10 cellular contexts compared by ENCODE assay signal in the genomic region with DNA sequence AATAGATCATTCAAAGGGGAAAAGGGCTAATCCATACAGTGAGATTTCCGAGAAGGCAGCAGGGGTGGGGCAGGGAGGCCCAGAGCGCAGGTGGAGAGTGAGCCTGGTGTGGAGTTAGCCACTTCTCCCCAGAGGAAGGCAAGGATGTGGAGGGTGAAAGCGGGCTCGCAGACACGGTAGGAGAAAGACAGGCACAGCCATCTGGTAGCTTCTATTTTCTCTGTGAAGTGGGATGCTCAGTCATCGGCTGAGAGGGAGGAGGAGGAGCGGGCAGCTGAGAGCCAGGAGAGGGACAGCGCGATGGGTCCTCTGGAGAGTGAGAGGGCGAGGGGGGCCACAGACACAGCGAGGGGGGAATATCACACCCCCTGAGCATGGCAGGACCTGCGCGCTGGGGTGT.
DNase-seq lines count a peak whose midpoint lies in the region; ATAC-seq and TF ChIP-seq lines count a peak whose summit lies in the region.
"Had no signal": no experiment of that assay in that cellular context is flagged by ENCODE, and none has a peak within 500 bp of the region (broad histone marks: within the 10 kb centered on the region; RNA-seq: fewer than 3 reads in every experiment).

No MANE protein-coding gene starts in this region.

- no peak for ATAC-seq in HG03139 (IDR thresholded peaks at IDR 0.05; ENCODE audit: unreplicated experiment)
- ATAC-seq in GM21825 (IDR thresholded peaks at IDR 0.05; ENCODE audit: unreplicated experiment): no peak
- ATAC-seq in T-cell (replicated peaks in 1 of 4): no peak

- no peak overlapping the region for H3K4me3 Mint-ChIP-seq in H9
- H3K4me3 Mint-ChIP-seq in T-cell: no peak overlapping the region
- H3K4me3 Mint-ChIP-seq: activated CD4-positive, alpha-beta T cell treated with anti-CD3 and anti-CD28 coated beads, Interleukin-2, amount 10 ng/mL, durations not matched to agents 7 days and 5 days had no signal

- DNase-seq in AG04449 (ENCODE audit: low read depth, low spot score) (no peak), H9 (no peak), SK-N-DZ (ENCODE audit: low spot score) (peak; percentile 79), mesenchymal stem cell (peak; percentile 57), activated gamma-delta T cell (lab: John Stamatoyannopoulos, UW) (no peak), T-cell (no peak)
- DNase-seq: activated CD4-positive, alpha-beta T cell treated with anti-CD3 and anti-CD28 coated beads, Interleukin-2, amount 10 ng/mL, durations not matched to agents 7 days and 5 days; aorta had no signal

- no peak overlapping the region for H3K14ac ChIP-seq in H9 (ENCODE audit: insufficient read depth, low read length)
- H3K14ac ChIP-seq in mesenchymal stem cell (ENCODE audit: low read length in 2 of 2): peak overlapping the region in 1 of 2 experiments; percentile 59

- H3K27ac ChIP-seq in H9 (ENCODE audit: insufficient read length, low read depth, low read length) (no peak overlapping the region), mesenchymal stem cell (ENCODE audit: low read length, poor library complexity, severe bottlenecking) (peak overlapping the region; percentile 73)

- H3K27ac Mint-ChIP-seq in H9: peak overlapping the region; percentile 2 to 15 (median 10); a peak in 3 of 7 replicates
- no peak overlapping the region for H3K27ac Mint-ChIP-seq in T-cell
- H3K27ac Mint-ChIP-seq: activated CD4-positive, alpha-beta T cell treated with anti-CD3 and anti-CD28 coated beads, Interleukin-2, amount 10 ng/mL, durations not matched to agents 7 days and 5 days had no signal

- no peak overlapping the region for H2BK20ac ChIP-seq in H9 (ENCODE audit: low read depth, low read length, poor library complexity, severe bottlenecking)

- POLR2A ChIA-PET in AG04449 (lab: Yijun Ruan, JAX) (interaction anchor here (0.9 to 2.7 kb wide), 8 partner anchors 10 to 242 kb away, joined by 3 to 17 read pairs (median 4); no protein-coding TSS in a partner anchor), T-cell (lab: Charles Lee) (no interaction called here)

- H3K9me3 Mint-ChIP-seq in H9: peaks cover 10 to 14% of the 10 kb centered on the region in 2 experiments
- H3K9me3 Mint-ChIP-seq in T-cell: peaks cover 0 to 4% (median 4%) of the 10 kb centered on the region in 3 donors

- no peak overlapping the region for H3K18ac ChIP-seq in H9 (ENCODE audit: insufficient read length, low read depth, low read length)
- H3K18ac ChIP-seq in mesenchymal stem cell (ENCODE audit: low read depth in 1 of 2, low read length in 2 of 2): peak overlapping the region; percentile 40 to 77

- no peaks in the 10 kb centered on the region for H4K20me1 ChIP-seq in H9 (ENCODE audit: control insufficient read depth, insufficient read depth, insufficient read length)

- H4K91ac ChIP-seq in H9 (ENCODE audit: insufficient read length, low read depth, low read length) (no peak overlapping the region), mesenchymal stem cell (ENCODE audit: low read length) (peak overlapping the region; percentile 28)

- H3K23me2 ChIP-seq in H9 (ENCODE audit: insufficient read length, low read depth, low read length, poor library complexity, severe bottlenecking): no peaks in the 10 kb centered on the region

- H2BK120ac ChIP-seq in H9 (ENCODE audit: low read depth, low read length, poor library complexity, severe bottlenecking) (no peak overlapping the region), mesenchymal stem cell (ENCODE audit: low read depth, low read length) (no peak overlapping the region)

- H2AFZ ChIP-seq in H9 (ENCODE audit: low read length) (no peak overlapping the region), mesenchymal stem cell (ENCODE audit: low read depth, low read length) (peak overlapping the region; percentile 46)

- H2AK5ac ChIP-seq in H9 (ENCODE audit: insufficient read length, low read length): no peak overlapping the region
- peak overlapping the region; percentile 1 for H2AK5ac ChIP-seq in mesenchymal stem cell (ENCODE audit: low read length, severe bottlenecking)

- H3T11ph ChIP-seq in H9 (ENCODE audit: low read length): no peak overlapping the region

- H3K27me3 Mint-ChIP-seq in H9 (ENCODE audit: low read depth) (no peaks in the 10 kb centered on the region; the same call in 1 of the 2 replicates), T-cell (peaks cover 0 to 13% of the 10 kb centered on the region in 2 donors)
- H3K27me3 Mint-ChIP-seq: activated CD4-positive, alpha-beta T cell treated with anti-CD3 and anti-CD28 coated beads, Interleukin-2, amount 10 ng/mL, durations not matched to agents 7 days and 5 days had no signal

- no peak overlapping the region for H3K4ac ChIP-seq in H9 (ENCODE audit: low read depth, low read length)
- peak overlapping the region; percentile 48 to 64 for H3K4ac ChIP-seq in mesenchymal stem cell (ENCODE audit: low read depth in 1 of 2, low read length in 2 of 2)

- H4K5ac ChIP-seq in H9 (ENCODE audit: insufficient read length, low read depth, low read length): no peak overlapping the region

- H2BK12ac ChIP-seq in H9 (ENCODE audit: insufficient read length, low read depth, low read length) (no peak overlapping the region), mesenchymal stem cell (ENCODE audit: low read length in 2 of 2) (peak overlapping the region; percentile 76 to 91)

- H3K79me2 ChIP-seq in H9 (ENCODE audit: insufficient read depth, low read length): no peaks in the 10 kb centered on the region

- TF ChIP-seq CTCF in AG04449 (IDR thresholded peaks at IDR 0.05; ENCODE audit: insufficient read depth, low read length, missing control alignments): no peak
- TF ChIP-seq CTCF in H9 (conservative IDR thresholded peaks at IDR 0.05): no peak

- H3K4me2 ChIP-seq in H9 (ENCODE audit: insufficient read depth, insufficient read length, low read length) (no peak overlapping the region), mesenchymal stem cell (ENCODE audit: low read length, poor library complexity, severe bottlenecking) (no peak overlapping the region)

- peaks cover 7% of the 10 kb centered on the region; the same call in 1 of the 2 replicates for H3K4me1 ChIP-seq in H9 (ENCODE audit: insufficient read depth, low read length)
- peaks cover 18% of the 10 kb centered on the region for H3K4me1 ChIP-seq in mesenchymal stem cell (ENCODE audit: control insufficient read depth, insufficient read depth, low read depth, low read length)

- CTCF ChIA-PET in AG04449 (lab: Yijun Ruan, JAX) (interaction anchor here (1.0 to 2.3 kb wide), 7 partner anchors 11 to 253 kb away, joined by 3 to 11 read pairs (median 4); no protein-coding TSS in a partner anchor), T-cell (lab: Charles Lee) (no interaction called here)

- no peaks in the 10 kb centered on the region; the same call in 1 of the 2 replicates for H3K27me3 ChIP-seq in H9 (ENCODE audit: insufficient read depth, low read length)
- no peaks in the 10 kb centered on the region for H3K27me3 ChIP-seq in mesenchymal stem cell (ENCODE audit: control insufficient read depth in 1 of 2, insufficient read depth in 1 of 2, low read length in 2 of 2)

- H3K79me1 ChIP-seq in H9 (ENCODE audit: insufficient read depth, low read depth, low read length, poor library complexity, severe bottlenecking) (no peaks in the 10 kb centered on the region), mesenchymal stem cell (replicated peaks; ENCODE audit: low read length, poor library complexity, severe bottlenecking) (no peaks in the 10 kb centered on the region)

- H4K8ac ChIP-seq in H9 (replicated peaks; ENCODE audit: insufficient read length, low read depth, low read length): no peak overlapping the region
- peak overlapping the region; percentile 94 for H4K8ac ChIP-seq in mesenchymal stem cell (ENCODE audit: low read length)

- peaks cover 47 to 49% of the 10 kb centered on the region in 2 experiments for H3K4me1 Mint-ChIP-seq in H9
- H3K4me1 Mint-ChIP-seq in T-cell: peaks cover 6 to 8% (median 8%) of the 10 kb centered on the region in 3 donors

- H3K56ac ChIP-seq in H9 (ENCODE audit: insufficient read length, low read depth, low read length): no peak overlapping the region

- no CpG with 5 or more reads among the region's 13 CpGs for WGBS in H9 (ENCODE audit: extremely low coverage, insufficient read length, low lambda C conversion rate)
- WGBS in mesenchymal stem cell: 49% methylated on average over 11 of the region's 13 CpGs

- H3K9ac ChIP-seq in H9 (ENCODE audit: extremely low read depth, insufficient read length, low read length) (no peak overlapping the region), mesenchymal stem cell (ENCODE audit: low read length) (peak overlapping the region; percentile 84)

- no peak overlapping the region for H2BK5ac ChIP-seq in H9 (ENCODE audit: insufficient read length, low read length)
- no peak overlapping the region for H2BK5ac ChIP-seq in mesenchymal stem cell (ENCODE audit: low read depth, low read length, poor library complexity, severe bottlenecking)

- peaks cover 4 to 21% (median 5%) of the 10 kb centered on the region in 3 experiments; a peak in 6 of 7 replicates for H3K36me3 Mint-ChIP-seq in H9 (ENCODE audit: insufficient read depth in 1 of 3, low read depth in 3 of 3)
- no peaks in the 10 kb centered on the region for H3K36me3 Mint-ChIP-seq in T-cell

- H3K4me3 ChIP-seq in AG04449 (ENCODE audit: low read depth, low read length) (peak overlapping the region; percentile 54), mesenchymal stem cell (ENCODE audit: insufficient read depth in 1 of 2, low read depth in 1 of 2, low read length in 2 of 2) (peak overlapping the region in 1 of 2 experiments; percentile 60)

- no peaks in the 10 kb centered on the region for H3K36me3 ChIP-seq in mesenchymal stem cell (ENCODE audit: control insufficient read depth in 1 of 2, insufficient read depth in 2 of 2, low read depth in 1 of 2, low read length in 2 of 2)

- H3K23ac ChIP-seq in H9 (ENCODE audit: insufficient read length, low read depth, low read length) (no peak overlapping the region), mesenchymal stem cell (ENCODE audit: low read length in 2 of 2) (no peak overlapping the region)

- H2BK15ac ChIP-seq in H9 (ENCODE audit: low read depth, low read length) (no peak overlapping the region), mesenchymal stem cell (ENCODE audit: low read depth, poor library complexity, severe bottlenecking) (peak overlapping the region; percentile 66)

- H3K9me3 ChIP-seq in H9 (ENCODE audit: control insufficient read depth, low read depth, low read length): no peaks in the 10 kb centered on the region
- H3K9me3 ChIP-seq in mesenchymal stem cell (ENCODE audit: control insufficient read depth, low read length): peaks cover 17% of the 10 kb centered on the region

Comparison
In these comparisons a context has a peak if more than half of its experiments do, and no peak if none do; other contexts are left out.
1. DNase-seq: peak in SK-N-DZ (single experiment) and mesenchymal stem cell (single experiment); none in AG04449 (single experiment), H9 (single experiment), activated gamma-delta T cell (single experiment) and T-cell (0 of 34).
2. H3K27ac Mint-ChIP-seq: peak in H9 (3 of 3); none in T-cell (0 of 2).